In the genomic region with DNA sequence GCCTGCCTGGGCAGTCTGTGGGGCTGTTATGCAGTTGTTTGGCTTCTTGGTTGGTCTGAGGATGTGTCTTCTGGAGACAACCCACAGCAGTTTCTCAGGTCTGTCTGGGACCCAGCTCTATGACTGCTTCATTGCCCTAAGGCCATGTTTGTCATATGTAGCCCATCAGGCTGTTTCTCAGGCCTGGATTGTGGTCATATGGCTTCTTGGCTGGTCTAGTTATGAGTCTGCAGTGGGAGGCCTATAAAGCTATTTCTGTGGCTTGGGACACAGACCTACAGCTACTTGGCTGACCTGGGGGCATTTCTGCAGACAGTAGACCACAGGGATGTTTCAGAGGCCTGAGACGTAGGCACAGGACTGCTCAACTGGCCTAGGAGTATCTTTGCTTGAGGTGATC, we compare ENCODE assay signal across 22 cellular contexts. TPM values are rescaled to one million over a fixed set of nuclear protein-coding genes. Genes with fewer than 3 reads are reported as not detected.
A peak's percentile ranks its signal among the peaks of the same experiment; 100 is the strongest.
DNase-seq lines count a peak whose midpoint lies in the region; ATAC-seq, FAIRE-seq and TF ChIP-seq lines count a peak whose summit lies in the region.
"Had no signal": no experiment of that assay in that cellular context is flagged by ENCODE, and none has a peak within 500 bp of the region (broad histone marks: within the 10 kb centered on the region; RNA-seq: fewer than 3 reads in every experiment).

No MANE protein-coding gene starts in this region.

- RAD21 ChIA-PET in GM12878 (lab: Charles Lee; ENCODE audit: unreplicated experiment), result interaction anchor here (1.1 to 1.9 kb wide), 3 partner anchors 107 to 112 kb away, joined by 3 to 9 read pairs (median 5); no protein-coding TSS in a partner anchor

- in situ Hi-C loops in GM12878 (cut with MboI), result loop anchor here (5.0 kb wide), 1 partner anchor 110 kb away; no protein-coding TSS in a partner anchor

- WGBS in GM12878 (ENCODE audit: insufficient coverage, insufficient replicate concordance, low lambda C conversion rate, missing lambda C conversion rate), result 0% methylated on average over 1 of the region's 1 CpG
- WGBS in heart left ventricle, 4 donors, result 57 to 91% (median 85%) methylated on average over 1 of the region's 1 CpG

- ATAC-seq in GM18502 (IDR thresholded peaks at IDR 0.05; ENCODE audit: poor library complexity, unreplicated experiment) (peak; percentile 90), GM19467 (IDR thresholded peaks at IDR 0.05; ENCODE audit: unreplicated experiment) (peak; percentile 46), HG02981 (IDR thresholded peaks at IDR 0.05; ENCODE audit: unreplicated experiment) (peak; percentile 83), GM12878 (peak; percentile 86), heart left ventricle (no peak), omental fat pad (ENCODE audit: low FRiP score) (no peak)
- ATAC-seq: activated CD4-positive, CD25-positive, alpha-beta regulatory T cell treated with anti-CD3 and anti-CD28 coated beads, Interleukin-2, amount 50 U/mL, for 24 hours; pancreas had no signal

- H3K4me2 ChIP-seq in GM12878 (ENCODE audit: control insufficient read depth, insufficient read depth), result peak overlapping the region; percentile 1

- DNase-seq in GM12878 (ENCODE audit: low read depth, low spot score) (peak; percentile 46), uterus (no peak), heart left ventricle (no peak), omental fat pad (ENCODE audit: low spot score) (no peak), EL (no peak)
- DNase-seq: activated naive CD4-positive, alpha-beta T cell treated with anti-CD3 and anti-CD28 coated beads for 36 hours; COR-L47; foreskin fibroblast; NCI-H2029 treated with DMSO at 0.1 percent for 48 hours; NCI-H524 treated with DMSO at 0.1 percent for 48 hours; pancreas; SIG-M5; stimulated activated CD4-positive, alpha-beta T cell treated with anti-CD3 and anti-CD28 coated beads, Interleukin-2, amount 100 ng/mL, for 48 hours; T-helper 2 cell had no signal

- no peak for TF ChIP-seq EP300 in GM12878 (IDR thresholded peaks at IDR 0.05; ENCODE audit: borderline replicate concordance in 1 of 2, control insufficient read depth in 1 of 2, low read depth in 2 of 2, low read length in 2 of 2)

- intact Hi-C loops in GM12878 (cut with micrococcal nuclease; ENCODE audit: unreplicated experiment), result loop anchor here (5.0 kb wide), 1 partner anchor 300 kb away; no protein-coding TSS in a partner anchor
- intact Hi-C loops in uterus (cut with DNase I; ENCODE audit: low total_unique reads), result no loop called here
- intact Hi-C loops in heart left ventricle (cut with DNase I), result loop anchor here in 9 of 10 donors (2.0 to 10.0 kb wide), 3 partner anchors 107 to 110 kb away; partner anchors contain the start of gene CHI3L2 (in 1 of the 9)

- no peaks in the 10 kb centered on the region for H4K20me1 ChIP-seq in GM12878 (ENCODE audit: control insufficient read depth, insufficient read depth)

- no peak overlapping the region; the same call in 1 of the 2 replicates for H2AFZ ChIP-seq in GM12878 (ENCODE audit: control insufficient read depth, low read depth, low read length)

- no peak for TF ChIP-seq CTCF in GM12878 (IDR thresholded peaks at IDR 0.05 in 2 of 3, conservative IDR thresholded peaks at IDR 0.05 in 1 of 3; ENCODE audit: control insufficient read depth in 2 of 3, extremely low read depth in 1 of 3, insufficient read depth in 1 of 3, low read depth in 3 of 3, low read length in 3 of 3)
- no peak for TF ChIP-seq CTCF in uterus (IDR thresholded peaks at IDR 0.05)
- TF ChIP-seq CTCF in heart left ventricle (IDR thresholded peaks at IDR 0.05), result no peak
- TF ChIP-seq CTCF in omental fat pad (IDR thresholded peaks at IDR 0.05), result no peak

- H3K27me3 ChIP-seq in GM12878 (replicated peaks in 1 of 2; ENCODE audit: control insufficient read depth in 2 of 2, insufficient read depth in 2 of 2, low read length in 1 of 2) (no peaks in the 10 kb centered on the region), uterus (no peaks in the 10 kb centered on the region), heart left ventricle (no peaks in the 10 kb centered on the region)
- H3K27me3 ChIP-seq: pancreas had no signal

- H3K9ac ChIP-seq in GM12878 (ENCODE audit: control insufficient read depth, insufficient read depth, low read length), result no peak overlapping the region

- no peaks in the 10 kb centered on the region for H3K79me2 ChIP-seq in GM12878 (ENCODE audit: control insufficient read depth, insufficient read depth, low read length)

- no peak; the same call in 1 of the 2 replicates for TF ChIP-seq POLR2A in GM12878 (IDR thresholded peaks at IDR 0.05; ENCODE audit: low read depth, low read length)
- no peak for TF ChIP-seq POLR2A in uterus (IDR thresholded peaks at IDR 0.05)
- TF ChIP-seq POLR2A in heart left ventricle (IDR thresholded peaks at IDR 0.05), result no peak

- H3K4me1 ChIP-seq in GM12878 (ENCODE audit: control insufficient read depth, insufficient read depth, low read length) (peaks cover 17% of the 10 kb centered on the region), uterus (no peaks in the 10 kb centered on the region), heart left ventricle (no peaks in the 10 kb centered on the region)
- H3K4me1 ChIP-seq: pancreas had no signal

- H3K4me3 ChIP-seq in GM12878 (no peak overlapping the region), uterus (no peak overlapping the region), heart left ventricle (no peak overlapping the region)
- H3K4me3 ChIP-seq: pancreas, thoracic aorta had no signal

- H3K9me3 ChIP-seq in GM12878 (replicated peaks; ENCODE audit: control insufficient read depth, insufficient read depth, low read length), result peaks cover 2% of the 10 kb centered on the region; the same call in 2 of the 3 replicates
- no peaks in the 10 kb centered on the region for H3K9me3 ChIP-seq in uterus
- peaks cover 0 to 46% (median 8%) of the 10 kb centered on the region in 12 donors for H3K9me3 ChIP-seq in heart left ventricle
- H3K9me3 ChIP-seq: pancreas had no signal

- POLR2A ChIA-PET in GM12878 (lab: Charles Lee), result no interaction called here

- no peak for TF ChIP-seq RAD21 in GM12878 (IDR thresholded peaks at IDR 0.05; ENCODE audit: insufficient read depth, low read depth, low read length)

- no TSS peak for BruUV-seq in GM12878 (replicated peaks; lab: Mats Ljungman, UMichigan)

- 0 out of 2 replicates have a peak overlapping the region, but pooled peaks have one; percentile 35 for H3K27ac ChIP-seq in GM12878 (ENCODE audit: control insufficient read depth, insufficient read depth)
- no peak overlapping the region for H3K27ac ChIP-seq in uterus
- no peak overlapping the region for H3K27ac ChIP-seq in heart left ventricle
- H3K27ac ChIP-seq: pancreas, thoracic aorta had no signal

- CTCF ChIA-PET in GM12878 (lab: Yijun Ruan, JAX), result interaction anchor here (0.8 to 6.3 kb wide), 6 partner anchors 68 to 302 kb away, joined by 3 to 84 read pairs (median 4); partner anchors contain the start of gene CHI3L2

- peak; percentile 75 for FAIRE-seq in GM12878 (lab: Jason Lieb, UNC)
- FAIRE-seq: pancreas had no signal

- SMC1A ChIA-PET in GM12878 (lab: Charles Lee; ENCODE audit: uncharacterized antibody, unreplicated experiment), result interaction anchor here (1.3 to 4.8 kb wide), 3 partner anchors 11 to 302 kb away, joined by 4 to 49 read pairs (median 28); no protein-coding TSS in a partner anchor

- H3K36me3 ChIP-seq in GM12878 (ENCODE audit: control insufficient read depth in 2 of 2, insufficient read depth in 2 of 2, low read length in 1 of 2) (no peaks in the 10 kb centered on the region), uterus (no peaks in the 10 kb centered on the region), heart left ventricle (no peaks in the 10 kb centered on the region)
- H3K36me3 ChIP-seq: pancreas, thoracic aorta had no signal

TF ChIP-seq in GM12878, 131 proteins besides CTCF, POLR2A, EP300 and RAD21 (continues in another document):
- TF ChIP-seq, protein P1, sequence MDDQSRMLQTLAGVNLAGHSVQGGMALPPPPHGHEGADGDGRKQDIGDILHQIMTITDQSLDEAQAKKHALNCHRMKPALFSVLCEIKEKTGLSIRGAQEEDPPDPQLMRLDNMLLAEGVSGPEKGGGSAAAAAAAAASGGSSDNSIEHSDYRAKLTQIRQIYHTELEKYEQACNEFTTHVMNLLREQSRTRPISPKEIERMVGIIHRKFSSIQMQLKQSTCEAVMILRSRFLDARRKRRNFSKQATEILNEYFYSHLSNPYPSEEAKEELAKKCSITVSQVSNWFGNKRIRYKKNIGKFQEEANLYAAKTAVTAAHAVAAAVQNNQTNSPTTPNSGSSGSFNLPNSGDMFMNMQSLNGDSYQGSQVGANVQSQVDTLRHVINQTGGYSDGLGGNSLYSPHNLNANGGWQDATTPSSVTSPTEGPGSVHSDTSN (IDR thresholded peaks at IDR 0.05; ENCODE audit: insufficient replicate concordance, low read depth, low read length), result no peak
- TF ChIP-seq CREM (IDR thresholded peaks at IDR 0.05; ENCODE audit: low read depth), result peak; percentile 49; the same call in 1 of the 2 replicates
- peak; percentile 79 for TF ChIP-seq JUNB (IDR thresholded peaks at IDR 0.05)
- TF ChIP-seq BMI1 (IDR thresholded peaks at IDR 0.05; ENCODE audit: borderline replicate concordance), result no peak
- TF ChIP-seq NFIC (IDR thresholded peaks at IDR 0.05; ENCODE audit: low read depth, low read length), result peak; percentile 80
- no peak for TF ChIP-seq YBX1 (IDR thresholded peaks at IDR 0.05)
- TF ChIP-seq RUNX3 (IDR thresholded peaks at IDR 0.05; ENCODE audit: low read length), result peak; percentile 97
- TF ChIP-seq EED (IDR thresholded peaks at IDR 0.05; ENCODE audit: low read depth), result peak; percentile 63
- TF ChIP-seq IRF4 (IDR thresholded peaks at IDR 0.05; ENCODE audit: low read depth, low read length), result peak; percentile 90

RNA-seq across cellular contexts. Expression of gene CHIA, which starts 41.5 kb away (rescaled TPM):
- total RNA-seq in GM12878 (2013; cell fraction: nucleolus; rRNA removed), result not detected in 2 replicates
- not detected in 2 replicates for total RNA-seq in GM12878 (2014; rRNA removed)
- not detected in 2 replicates for total RNA-seq in GM12878 (2014; rRNA removed; fragmentation: Illumina TruSeq; extraction: Trizol)
- not detected in 2 replicates for total RNA-seq in GM12878 (2021)
- not detected for polyA plus RNA-seq in GM12878 (2011; ENCODE audit: low read depth)
- polyA plus RNA-seq in GM12878 (2011; rRNA removed), result not detected in 2 replicates
- polyA plus RNA-seq in GM12878 (2011; cell fraction: cytosol; rRNA removed), result 0.07 TPM in 1 of 2 replicates, not detected in the other
- polyA plus RNA-seq in GM12878 (2011; cell fraction: nucleus; rRNA removed), result not detected in 2 replicates
- not detected in 2 replicates for polyA plus RNA-seq in GM12878 (2012)
- not detected in 2 replicates for polyA plus RNA-seq in GM12878 (2014; fragmentation: Illumina TruSeq; extraction: Trizol)
- not detected for polyA plus RNA-seq in GM12878 (2014; fragmentation: Nextera tagmentation; extraction: Ambion mirVana)
- polyA plus RNA-seq in GM12878 (2014; rRNA removed), result not detected in 2 replicates
- under 1 TPM in 1 of 2 experiments, not detected in 1; 0.21 TPM for polyA plus RNA-seq in GM12878 (2016; fragmentation: Nextera tagmentation; extraction: Ambion mirVana)
- not detected in 2 replicates for polyA minus RNA-seq in GM12878 (2011; rRNA and poly(A)+ RNA removed)
- polyA minus RNA-seq in GM12878 (2011; cell fraction: cytosol; rRNA and poly(A)+ RNA removed), result not detected in 2 replicates
- not detected in 2 replicates for polyA minus RNA-seq in GM12878 (2011; cell fraction: nucleus; rRNA and poly(A)+ RNA removed)
- under 1 TPM in 1 of 4 donors, not detected in 3; 0.14 TPM for total RNA-seq in uterus
- total RNA-seq in heart left ventricle, result under 1 TPM in 1 of 9 donors, not detected in 8; 0.61 TPM
- polyA plus RNA-seq in heart left ventricle, result under 1 TPM in 1 of 2 donors, not detected in 1; 0.10 TPM
- 1 to 10 TPM in 1 of 4 donors, not detected in 3; 3.5 TPM for total RNA-seq in omental fat pad
- total RNA-seq: activated naive CD4-positive, alpha-beta T cell treated with anti-CD3 and anti-CD28 coated beads for 36 hours; G401; liver; myocyte; pancreas; thoracic aorta had no signal

Comparison
In these comparisons a context has a peak if more than half of its experiments do, and no peak if none do; other contexts are left out.
1. ATAC-seq: peak in GM18502 (single experiment), GM19467 (single experiment), HG02981 (single experiment) and GM12878 (single experiment); none in heart left ventricle (0 of 4) and omental fat pad (single experiment).